ENCODE assay signal across 22 cellular contexts in genomic region chr2:146229513-146230155, GRCh38.
A peak's percentile ranks its signal among the peaks of the same experiment; 100 is the strongest.
DNase-seq lines count a peak whose midpoint lies in the region; ATAC-seq and TF ChIP-seq lines count a peak whose summit lies in the region.
"Had no signal": no experiment of that assay in that cellular context is flagged by ENCODE, and none has a peak within 500 bp of the region (broad histone marks: within the 10 kb centered on the region; RNA-seq: fewer than 3 reads in every experiment).

No MANE protein-coding gene starts in this region.

- no peaks in the 10 kb centered on the region for H3F3A ChIP-seq in OCI-LY1 (ENCODE audit: insufficient read depth, low read length)

- no peaks in the 10 kb centered on the region for H3K9me3 Mint-ChIP-seq in chondrocyte (ENCODE audit: low read depth)
- H3K9me3 Mint-ChIP-seq in nephron progenitor cell, result no peaks in the 10 kb centered on the region

- ATAC-seq in lower lobe of right lung (no peak), HG02798 (IDR thresholded peaks at IDR 0.05; ENCODE audit: poor library complexity, unreplicated experiment) (no peak)

- H3K27ac Mint-ChIP-seq in chondrocyte (ENCODE audit: unreplicated experiment), result peak overlapping the region; percentile 73
- peak overlapping the region; percentile 63 for H3K27ac Mint-ChIP-seq in nephron progenitor cell
- H3K27ac Mint-ChIP-seq: CD4-positive, CD25-positive, alpha-beta regulatory T cell; CD8-positive, alpha-beta memory T cell; IgD-negative memory B cell had no signal

- no peaks in the 10 kb centered on the region for H3K27me3 ChIP-seq in OCI-LY1 (ENCODE audit: insufficient read depth, low read length)
- no peaks in the 10 kb centered on the region for H3K27me3 ChIP-seq in lower lobe of right lung (ENCODE audit: low read depth)
- no peaks in the 10 kb centered on the region for H3K27me3 ChIP-seq in right atrium auricular region
- H3K27me3 ChIP-seq: BE2C had no signal

- H2AFZ ChIP-seq in OCI-LY1 (ENCODE audit: low read length), result peak overlapping the region; percentile 64; the same call in 1 of the 2 replicates

- DNase-seq in EH (ENCODE audit: low read depth), result peak; percentile 89
- DNase-seq in chondrocyte (ENCODE audit: low spot score), result no peak
- no peak for DNase-seq in nephron progenitor cell
- DNase-seq in lower lobe of right lung, result no peak
- no peak for DNase-seq in right atrium auricular region (ENCODE audit: low spot score)
- no peak for DNase-seq in activated CD4-positive, CD25-positive, alpha-beta regulatory T cell (lab: John Stamatoyannopoulos, UW)
- DNase-seq: ACHN; BE2C; C1 segment of cervical spinal cord; CD4-positive, CD25-positive, alpha-beta regulatory T cell; CD8-positive, alpha-beta memory T cell; COR-L47; DMS 273 treated with DMSO at 0.1 percent for 48 hours; DMS53; GF-D8; GOT3; Karpas-422; KBM-7 had no signal

- peaks cover 14% of the 10 kb centered on the region for H3K4me1 Mint-ChIP-seq in chondrocyte (ENCODE audit: low read depth)
- H3K4me1 Mint-ChIP-seq in nephron progenitor cell, result peaks cover 36% of the 10 kb centered on the region
- H3K4me1 Mint-ChIP-seq: CD4-positive, CD25-positive, alpha-beta regulatory T cell; CD8-positive, alpha-beta memory T cell had no signal

- intact Hi-C loops in lower lobe of right lung (cut with DNase I), result no loop called here

- H3K4me1 ChIP-seq in OCI-LY1 (ENCODE audit: insufficient read depth, low read length, severe bottlenecking) (peaks cover 8% of the 10 kb centered on the region), lower lobe of right lung (no peaks in the 10 kb centered on the region), right atrium auricular region (no peaks in the 10 kb centered on the region)
- H3K4me1 ChIP-seq: BE2C had no signal

- H3K4me3 Mint-ChIP-seq in chondrocyte (ENCODE audit: unreplicated experiment) (no peak overlapping the region), nephron progenitor cell (no peak overlapping the region)
- H3K4me3 Mint-ChIP-seq: CD4-positive, CD25-positive, alpha-beta regulatory T cell; CD8-positive, alpha-beta memory T cell; IgD-negative memory B cell had no signal

- H3K36me3 Mint-ChIP-seq in chondrocyte (ENCODE audit: low read depth) (no peaks in the 10 kb centered on the region), nephron progenitor cell (ENCODE audit: low read depth) (no peaks in the 10 kb centered on the region)
- H3K36me3 Mint-ChIP-seq: CD4-positive, CD25-positive, alpha-beta regulatory T cell; CD8-positive, alpha-beta memory T cell had no signal

- H3K36me3 ChIP-seq in OCI-LY1 (ENCODE audit: insufficient read depth, low read length) (no peaks in the 10 kb centered on the region), lower lobe of right lung (no peaks in the 10 kb centered on the region), right atrium auricular region (no peaks in the 10 kb centered on the region)
- H3K36me3 ChIP-seq: BE2C, HAP-1 had no signal

- H4K20me1 ChIP-seq in OCI-LY1 (ENCODE audit: insufficient read depth, low read length), result no peaks in the 10 kb centered on the region

- no peak overlapping the region for H3K4me2 ChIP-seq in OCI-LY1 (ENCODE audit: low read length)

- no peak overlapping the region for H3K27ac ChIP-seq in OCI-LY1 (ENCODE audit: low read depth, low read length, poor library complexity, severe bottlenecking)
- H3K27ac ChIP-seq in lower lobe of right lung, result no peak overlapping the region
- H3K27ac ChIP-seq in right atrium auricular region, result no peak overlapping the region

- H3K4me3 ChIP-seq in OCI-LY1 (ENCODE audit: low read depth, low read length, poor library complexity, severe bottlenecking), result no peak overlapping the region
- no peak overlapping the region for H3K4me3 ChIP-seq in lower lobe of right lung
- H3K4me3 ChIP-seq in right atrium auricular region, result no peak overlapping the region
- H3K4me3 ChIP-seq: HAP-1 had no signal

- H3K9me3 ChIP-seq in OCI-LY1 (ENCODE audit: low read length) (no peaks in the 10 kb centered on the region), lower lobe of right lung (no peaks in the 10 kb centered on the region), right atrium auricular region (no peaks in the 10 kb centered on the region)
- H3K9me3 ChIP-seq: BE2C, HAP-1 had no signal

- H3K9ac ChIP-seq in OCI-LY1 (ENCODE audit: low read length), result no peak overlapping the region

- TF ChIP-seq CTCF in OCI-LY1 (IDR thresholded peaks at IDR 0.05; ENCODE audit: low read length), result no peak
- no peak for TF ChIP-seq CTCF in chondrocyte (IDR thresholded peaks at IDR 0.05)
- TF ChIP-seq CTCF in nephron progenitor cell (IDR thresholded peaks at IDR 0.05), result no peak
- TF ChIP-seq CTCF in lower lobe of right lung (IDR thresholded peaks at IDR 0.05), result no peak
- TF ChIP-seq CTCF in right atrium auricular region (IDR thresholded peaks at IDR 0.05), result no peak

- H3K27me3 Mint-ChIP-seq in chondrocyte (ENCODE audit: low read depth), result no peaks in the 10 kb centered on the region
- H3K27me3 Mint-ChIP-seq in nephron progenitor cell (ENCODE audit: low read depth, poor library complexity), result no peaks in the 10 kb centered on the region
- H3K27me3 Mint-ChIP-seq: CD4-positive, CD25-positive, alpha-beta regulatory T cell; CD8-positive, alpha-beta memory T cell; IgD-negative memory B cell had no signal

- no peaks in the 10 kb centered on the region for H3K79me2 ChIP-seq in OCI-LY1 (ENCODE audit: insufficient read depth, low read length)

- no peaks in the 10 kb centered on the region for H3K9me2 ChIP-seq in OCI-LY1 (ENCODE audit: low read depth, low read length)
